In genomic region chr16:90081606-90081970, GRCh38 we compare ENCODE assay signal across 10 cellular contexts. TPM values are rescaled to one million over a fixed set of nuclear protein-coding genes. Genes with fewer than 3 reads are reported as not detected.
DNase-seq lines count a peak whose midpoint lies in the region; ATAC-seq and TF ChIP-seq lines count a peak whose summit lies in the region.
"Had no signal": no experiment of that assay in that cellular context is flagged by ENCODE, and none has a peak within 500 bp of the region (broad histone marks: within the 10 kb centered on the region; RNA-seq: fewer than 3 reads in every experiment).

No MANE protein-coding gene starts in this region.

- H3K27ac Mint-ChIP-seq in IgD-negative memory B cell: peak overlapping the region; percentile 83 to 92 (median 85)
- H3K27ac Mint-ChIP-seq in activated T-helper 17 cell treated with anti-CD3 and anti-CD28 coated beads, Interleukin-2, amount 50 U/mL, for 72 hours: peak overlapping the region; percentile 87
- H3K27ac Mint-ChIP-seq in neural crest cell (ENCODE audit: unreplicated experiment): no peak overlapping the region

- TF ChIP-seq CTCF in neural crest cell (conservative IDR thresholded peaks at IDR 0.05): no peak

- peaks cover 11 to 18% (median 13%) of the 10 kb centered on the region in 3 donors for H3K4me1 Mint-ChIP-seq in IgD-negative memory B cell
- H3K4me1 Mint-ChIP-seq in activated T-helper 17 cell treated with anti-CD3 and anti-CD28 coated beads, Interleukin-2, amount 50 U/mL, for 72 hours: peaks cover 18% of the 10 kb centered on the region
- peaks cover 27% of the 10 kb centered on the region for H3K4me1 Mint-ChIP-seq in neural crest cell

- DNase-seq in NCI-H748 (lab: John Stamatoyannopoulos, UW; ENCODE audit: unreplicated experiment) (peak; percentile 35), NCI-H748 treated with DMSO at 0.1 percent for 48 hours (lab: John Stamatoyannopoulos, UW) (no peak), neural crest cell (ENCODE audit: low read depth, low spot score) (no peak), NCI-H1436 treated with DMSO at 0.1 percent for 48 hours (lab: John Stamatoyannopoulos, UW) (no peak), NCI-H1092 treated with DMSO at 0.1 percent for 48 hours (lab: John Stamatoyannopoulos, UW) (no peak)

- no peaks in the 10 kb centered on the region for H3K36me3 Mint-ChIP-seq in IgD-negative memory B cell
- H3K36me3 Mint-ChIP-seq in activated T-helper 17 cell treated with anti-CD3 and anti-CD28 coated beads, Interleukin-2, amount 50 U/mL, for 72 hours (ENCODE audit: low read depth): no peaks in the 10 kb centered on the region
- no peaks in the 10 kb centered on the region for H3K36me3 Mint-ChIP-seq in neural crest cell (ENCODE audit: low read depth)

- H3K9me3 Mint-ChIP-seq in IgD-negative memory B cell (no peaks in the 10 kb centered on the region), neural crest cell (no peaks in the 10 kb centered on the region)
- H3K9me3 Mint-ChIP-seq in activated T-helper 17 cell treated with anti-CD3 and anti-CD28 coated beads, Interleukin-2, amount 50 U/mL, for 72 hours: no peaks in the 10 kb centered on the region

- H3K4me3 Mint-ChIP-seq in IgD-negative memory B cell (peak overlapping the region in 2 of 4 donors; percentile 96 to 98), neural crest cell (peak overlapping the region; percentile 89)
- peak overlapping the region; percentile 89 for H3K4me3 Mint-ChIP-seq in activated T-helper 17 cell treated with anti-CD3 and anti-CD28 coated beads, Interleukin-2, amount 50 U/mL, for 72 hours

- peaks cover 9% of the 10 kb centered on the region for H3K27me3 Mint-ChIP-seq in IgD-negative memory B cell
- peaks cover 3% of the 10 kb centered on the region for H3K27me3 Mint-ChIP-seq in activated T-helper 17 cell treated with anti-CD3 and anti-CD28 coated beads, Interleukin-2, amount 50 U/mL, for 72 hours
- peaks cover 49% of the 10 kb centered on the region for H3K27me3 Mint-ChIP-seq in neural crest cell (ENCODE audit: low read depth)

- no peak for ATAC-seq in activated T-helper 17 cell treated with anti-CD3 and anti-CD28 coated beads, Interleukin-2, amount 50 U/mL, for 72 hours (replicated peaks)
- ATAC-seq in HG03439 (IDR thresholded peaks at IDR 0.05; ENCODE audit: unreplicated experiment): no peak

RNA-seq across cellular contexts. Expression of gene PRDM7, which starts 4.5 kb away (rescaled TPM):
- not detected for polyA plus RNA-seq in IgD-negative memory B cell
- under 1 TPM in 1 of 2 donors, not detected in 1; 0.13 TPM for total RNA-seq in activated T-helper 17 cell treated with anti-CD3 and anti-CD28 coated beads, Interleukin-2, amount 50 U/mL, for 72 hours
- total RNA-seq in neural crest cell: not detected in 2 replicates
- total RNA-seq: mesenteric fat pad, sigmoid colon had no signal
- polyA plus RNA-seq: sigmoid colon had no signal
